In genomic region chr2:216108967-216109921, GRCh38 we compare ENCODE assay signal across 8 cellular contexts. TPM values are rescaled to one million over a fixed set of nuclear protein-coding genes. Genes with fewer than 3 reads are reported as not detected.
DNase-seq lines count a peak whose midpoint lies in the region; ATAC-seq, FAIRE-seq and TF ChIP-seq lines count a peak whose summit lies in the region.

Gene XRCC5 (plus strand): TSS chr2:216109348. CDS start chr2:216109437, 89 bp downstream.

- intact Hi-C loops in tibial artery (cut with DNase I; ENCODE audit: low total_unique reads) = no loop called here

- ATAC-seq in HG02870 (IDR thresholded peaks at IDR 0.05; ENCODE audit: unreplicated experiment) = peak; percentile 39

- H3K36me3 ChIP-seq in cardiac muscle cell (peaks cover 21% of the 10 kb centered on the region), parathyroid adenoma (ENCODE audit: control insufficient read depth, insufficient read depth, low read length) (no peaks in the 10 kb centered on the region), tibial artery (peaks cover 15 to 37% (median 19%) of the 10 kb centered on the region in 3 donors)

- H3K4me2 ChIP-seq in parathyroid adenoma (ENCODE audit: low read length) = peak within 1 kb of the TSS; percentile 99

- FAIRE-seq in GM12891 (lab: Jason Lieb, UNC) = peak; percentile 98

- no peaks in the 10 kb centered on the region for H3K27me3 ChIP-seq in cardiac muscle cell
- no peaks in the 10 kb centered on the region for H3K27me3 ChIP-seq in parathyroid adenoma (ENCODE audit: control insufficient read depth, insufficient read depth, low read length)
- peaks cover 0 to 4% of the 10 kb centered on the region in 2 donors for H3K27me3 ChIP-seq in tibial artery

- 0% methylated on average over 57 of the region's 57 CpGs for WGBS in adipose tissue, 3 donors

- no peaks in the 10 kb centered on the region for H3K9me3 ChIP-seq in cardiac muscle cell (ENCODE audit: low read depth)
- H3K9me3 ChIP-seq in parathyroid adenoma (ENCODE audit: control insufficient read depth, low read length) = no peaks in the 10 kb centered on the region
- no peaks in the 10 kb centered on the region for H3K9me3 ChIP-seq in tibial artery

- H3K27ac ChIP-seq in adipose tissue (ENCODE audit: low read depth, low read length) (peak within 1 kb of the TSS; percentile 29), cardiac muscle cell (peak within 1 kb of the TSS; percentile 88), parathyroid adenoma (peak within 1 kb of the TSS; percentile 90), tibial artery (peak within 1 kb of the TSS; percentile 87)

- H3K4me1 ChIP-seq in cardiac muscle cell (ENCODE audit: low read depth) (peaks cover 15% of the 10 kb centered on the region), parathyroid adenoma (peaks cover 8% of the 10 kb centered on the region), tibial artery (peaks cover 0 to 36% (median 20%) of the 10 kb centered on the region in 4 donors)

- H3K79me2 ChIP-seq in parathyroid adenoma = peaks cover 12% of the 10 kb centered on the region

- H3K4me3 ChIP-seq in cardiac muscle cell = peak within 1 kb of the TSS; percentile 77
- H3K4me3 ChIP-seq in parathyroid adenoma (ENCODE audit: low read depth, low read length) = peak within 1 kb of the TSS; percentile 86
- H3K4me3 ChIP-seq in tibial artery = peak within 1 kb of the TSS; percentile 75 to 81

- DNase-seq in GM12891 (ENCODE audit: insufficient read length, low spot score) (peak; percentile 53), NCI-H146 treated with DMSO at 0.1 percent for 48 hours (lab: John Stamatoyannopoulos, UW; ENCODE audit: unreplicated experiment) (peak; percentile 73), T-helper 1 cell (peak; percentile 91 to 98 (median 95)), cardiac muscle cell (ENCODE audit: low read depth in 1 of 2, low spot score in 1 of 2) (peak; percentile 98), tibial artery (peak; percentile 93 to 98)

- peak within 1 kb of the TSS; percentile 90 for H2AFZ ChIP-seq in parathyroid adenoma

- TF ChIP-seq POLR2A in GM12891 (IDR thresholded peaks at IDR 0.05; ENCODE audit: low read depth, low read length) = peak; percentile 90

- TF ChIP-seq CTCF in cardiac muscle cell (IDR thresholded peaks at IDR 0.05; ENCODE audit: low read depth, low read length) (no peak), parathyroid adenoma (IDR thresholded peaks at IDR 0.05) (no peak), tibial artery (IDR thresholded peaks at IDR 0.05) (no peak)

- peak within 1 kb of the TSS; percentile 95 for H3K9ac ChIP-seq in parathyroid adenoma

TF ChIP-seq in GM12891, 5 proteins besides CTCF, POLR2A, EP300 and RAD21:
- TF ChIP-seq POLR2AphosphoS5 (IDR thresholded peaks at IDR 0.05; ENCODE audit: low read depth, low read length) (peak; percentile 97), POU2F2 (IDR thresholded peaks at IDR 0.05; ENCODE audit: low read depth, low read length) (peak; percentile 54; the same call in 1 of the 2 replicates), SPI1 (IDR thresholded peaks at IDR 0.05; ENCODE audit: low read depth, low read length) (peak; percentile 57), PAX5 (IDR thresholded peaks at IDR 0.05; ENCODE audit: insufficient read depth, low read length, severe bottlenecking) (peak; percentile 11), TAF1 (IDR thresholded peaks at IDR 0.05; ENCODE audit: low read depth, low read length) (peak; percentile 77)
TF ChIP-seq in GM12891: peak in this region for 5.

RNA-seq across cellular contexts. Expression of gene XRCC5, which starts in this region (rescaled TPM):
- polyA plus RNA-seq in GM12891 (2012; ENCODE audit: low read depth, missing spikeins) = 218 TPM
- polyA plus RNA-seq in adipose tissue = 10 to 100 TPM; 47.1 to 86.4 (median 85.7) TPM
- 150 and 174 TPM in 2 replicates for total RNA-seq in cardiac muscle cell
- 233 and 241 TPM in 2 replicates for polyA plus RNA-seq in cardiac muscle cell

Comparison
In these comparisons a context has a peak if more than half of its experiments do, and no peak if none do; other contexts are left out.
1. Peak in every context shown above with its lines: DNase-seq, ATAC-seq, H3K4me3 ChIP-seq and H3K27ac ChIP-seq.
2. H3K27ac ChIP-seq: peak in every context shown above with its lines; median percentile 90 in parathyroid adenoma; 88 in cardiac muscle cell; 87 in tibial artery; 29 in adipose tissue.